In the genomic region with DNA sequence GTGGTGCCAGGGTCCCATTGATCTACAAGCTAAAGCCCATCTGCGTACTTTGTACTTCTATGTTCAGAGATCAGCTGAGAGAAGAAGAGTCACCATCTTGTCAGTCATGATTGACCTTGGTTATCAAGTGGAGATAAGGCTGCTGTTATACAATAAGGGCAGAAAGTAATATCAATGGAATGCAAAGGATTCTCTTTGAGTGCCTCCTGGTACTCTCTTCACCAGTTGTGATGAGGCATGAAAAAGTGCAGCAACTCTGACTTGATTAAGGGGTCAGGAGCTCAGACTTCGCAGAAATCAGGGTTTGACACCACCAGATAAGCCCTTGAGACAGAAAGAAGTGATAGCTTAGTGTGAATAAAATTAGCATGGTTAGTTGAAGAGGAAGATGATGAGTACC, we compare ENCODE assay signal across 33 cellular contexts.
"Had no signal": no experiment of that assay in that cellular context is flagged by ENCODE, and none has a peak within 500 bp of the region (broad histone marks: within the 10 kb centered on the region; RNA-seq: fewer than 3 reads in every experiment).

No MANE protein-coding gene starts in this region.

- DNase-seq: Karpas-422, Kasumi-1, KG1, MG63, MM.1S, NCI-H1048, NCI-H1092, NCI-H1092 treated with DMSO at 0.1 percent for 48 hours, NCI-H1105, NCI-H1105 treated with DMSO at 0.1 percent for 48 hours, NCI-H1417, NCI-H1417 treated with DMSO at 0.1 percent for 48 hours, NCI-H1436, NCI-H1436 treated with DMSO at 0.1 percent for 48 hours, NCI-H146, NCI-H1694, NCI-H1694 treated with DMSO at 0.1 percent for 48 hours, NCI-H187, NCI-H187 treated with DMSO at 0.1 percent for 48 hours, NCI-H1930, NCI-H2029, NCI-H2029 treated with DMSO at 0.1 percent for 48 hours, NCI-H2081, NCI-H2081 treated with DMSO at 0.1 percent for 48 hours, NCI-H2107, NCI-H2171, NCI-H2171 treated with DMSO at 0.1 percent for 48 hours, NCI-H2227 treated with DMSO at 0.1 percent for 48 hours, NCI-H345, NCI-H446, NCI-H446 treated with DMSO at 0.1 percent for 48 hours, NCI-H510A, NCI-H510A treated with DMSO at 0.1 percent for 48 hours had no signal
